In the genomic region with DNA sequence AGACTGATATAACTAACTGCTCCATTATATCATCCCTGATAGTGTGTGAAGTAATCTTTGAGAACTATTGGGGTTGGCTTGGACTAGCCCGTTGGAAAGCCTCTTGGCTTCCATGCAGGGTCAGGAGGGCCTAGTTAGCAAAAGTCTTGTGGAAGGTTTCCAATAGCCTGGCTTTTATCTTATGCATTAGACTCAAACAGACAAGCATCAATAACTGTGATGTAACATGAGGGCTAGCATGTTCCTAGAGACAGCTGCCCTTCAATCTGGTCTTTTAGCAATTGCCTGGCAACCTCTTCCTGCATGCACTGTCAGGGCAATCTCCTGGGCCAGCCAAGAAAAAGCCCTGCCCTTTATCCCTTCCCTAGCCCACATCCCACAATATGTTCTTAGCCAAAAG, we compare ENCODE assay signal across 17 cellular contexts. TPM values are rescaled to one million over a fixed set of nuclear protein-coding genes. Genes with fewer than 3 reads are reported as not detected.
DNase-seq lines count a peak whose midpoint lies in the region; ATAC-seq and TF ChIP-seq lines count a peak whose summit lies in the region.
"Had no signal": no experiment of that assay in that cellular context is flagged by ENCODE, and none has a peak within 500 bp of the region (broad histone marks: within the 10 kb centered on the region; RNA-seq: fewer than 3 reads in every experiment).

No MANE protein-coding gene starts in this region.

- intact Hi-C loops in Right ventricle myocardium inferior (cut with DNase I) (no loop called here), cardiac septum (cut with DNase I) (loop anchor here (10.0 kb wide), 1 partner anchor 149 kb away; no protein-coding TSS in a partner anchor), ascending aorta (cut with DNase I) (loop anchor here (2.0 to 10.0 kb wide), 3 partner anchors 17 to 929 kb away; no protein-coding TSS in a partner anchor), aorta (cut with DNase I) (loop anchor here in 1 of 2 donors (10.0 kb wide), 2 partner anchors 89 to 149 kb away; no protein-coding TSS in a partner anchor), lower leg skin (cut with DNase I; ENCODE audit: low total_unique reads) (no loop called here)

- H3K27me3 ChIP-seq in ascending aorta (no peaks in the 10 kb centered on the region), aorta (ENCODE audit: control insufficient read depth in 1 of 2, insufficient read depth in 2 of 2, low read length in 1 of 2) (no peaks in the 10 kb centered on the region)
- H3K27me3 ChIP-seq: adrenal gland, left lung had no signal

- H3K4me1 ChIP-seq in ascending aorta (peaks cover 8 to 31% of the 10 kb centered on the region in 2 donors), mesodermal cell (ENCODE audit: control insufficient read depth, insufficient read depth, low read length, poor library complexity, severe bottlenecking) (peaks cover 34% of the 10 kb centered on the region), aorta (ENCODE audit: control insufficient read depth in 1 of 2, insufficient read depth in 2 of 2, low read length in 2 of 2) (peaks cover 4 to 17% of the 10 kb centered on the region in 2 donors)

- TF ChIP-seq POLR2A in lower leg skin (IDR thresholded peaks at IDR 0.05) = no peak

- peak; percentile 35 for ATAC-seq in Right ventricle myocardium inferior
- ATAC-seq in aorta (ENCODE audit: low FRiP score) = peak; percentile 45
- ATAC-seq: K562; left lung; naive thymus-derived CD4-positive, alpha-beta T cell; T-cell; WTC11 had no signal

- peak overlapping the region; percentile 63 to 76 for H3K27ac ChIP-seq in ascending aorta
- peak overlapping the region; percentile 97 for H3K27ac ChIP-seq in mesodermal cell (ENCODE audit: low read depth, low read length, severe bottlenecking)
- peak overlapping the region; percentile 54 to 93 for H3K27ac ChIP-seq in aorta (ENCODE audit: low read depth in 1 of 2, low read length in 2 of 2)
- H3K27ac ChIP-seq: adrenal gland had no signal

- DNase-seq in Right ventricle myocardium inferior (ENCODE audit: missing footprints) (no peak), cardiac septum (ENCODE audit: low spot score) (no peak), ascending aorta (ENCODE audit: low spot score in 2 of 2) (no peak), aorta (no peak), CD1c-positive myeloid dendritic cell (ENCODE audit: extremely low spot score) (no peak), NCI-H2107 (lab: John Stamatoyannopoulos, UW) (no peak), lower leg skin (ENCODE audit: low spot score in 2 of 2) (no peak)
- DNase-seq: adrenal gland; effector memory CD4-positive, alpha-beta T cell; left lung; naive thymus-derived CD4-positive, alpha-beta T cell; NCI-H1105; stimulated activated naive CD4-positive, alpha-beta T cell; T-cell had no signal

- H3K36me3 ChIP-seq in ascending aorta = no peaks in the 10 kb centered on the region
- H3K36me3 ChIP-seq in mesodermal cell (ENCODE audit: control insufficient read depth, insufficient read depth, low read length) = no peaks in the 10 kb centered on the region
- H3K36me3 ChIP-seq in aorta (ENCODE audit: control insufficient read depth in 1 of 2, insufficient read depth in 2 of 2, low read length in 1 of 2) = no peaks in the 10 kb centered on the region
- H3K36me3 ChIP-seq: adrenal gland, left lung had no signal

- TF ChIP-seq CTCF in ascending aorta (IDR thresholded peaks at IDR 0.05) (no peak), lower leg skin (IDR thresholded peaks at IDR 0.05) (no peak)

- no peak overlapping the region for H3K4me3 ChIP-seq in ascending aorta
- H3K4me3 ChIP-seq in mesodermal cell (ENCODE audit: extremely low read depth, insufficient read depth, low read length, poor library complexity, severe bottlenecking) = no peak overlapping the region
- H3K4me3 ChIP-seq in aorta (ENCODE audit: low read length in 2 of 2) = no peak overlapping the region
- no peak overlapping the region for H3K4me3 ChIP-seq in lower leg skin (ENCODE audit: low read depth, poor library complexity, severe bottlenecking)
- H3K4me3 ChIP-seq: adrenal gland, K562, left lung had no signal

- WGBS in mesodermal cell (ENCODE audit: insufficient coverage in 2 of 2), 2 experiments = no CpG with 5 or more reads among the region's 1 CpG
- WGBS in aorta, 2 donors = 3 to 12% methylated on average over 1 of the region's 1 CpG
- WGBS in lower leg skin, 2 donors = 17 to 30% methylated on average over 1 of the region's 1 CpG

- H3K9me3 ChIP-seq in ascending aorta (no peaks in the 10 kb centered on the region), mesodermal cell (ENCODE audit: control insufficient read depth, low read length) (no peaks in the 10 kb centered on the region), aorta (ENCODE audit: control insufficient read depth, low read length) (no peaks in the 10 kb centered on the region)
- H3K9me3 ChIP-seq: adrenal gland, left lung had no signal

RNA-seq across cellular contexts. Expression of gene SLC8A1, which starts 18.2 kb away (rescaled TPM):
- total RNA-seq in Right ventricle myocardium inferior = 999 TPM
- 906 TPM for total RNA-seq in cardiac septum
- total RNA-seq in ascending aorta = 5.6 TPM
- polyA plus RNA-seq in mesodermal cell (2013, experiment 1 of 2) = 2.1 TPM
- 2.9 TPM for polyA plus RNA-seq in mesodermal cell (2013, experiment 2 of 2)
- 10 to 100 TPM; 30.5 to 35.9 TPM for total RNA-seq in aorta
- polyA plus RNA-seq in aorta = under 1 TPM; 0.38 to 0.97 TPM
- total RNA-seq in lower leg skin = 10 to 100 TPM in 3 of 4 donors, 1 to 10 TPM in 1; 7.5 to 21.2 (median 13.0) TPM
- total RNA-seq: K562 had no signal
- polyA plus RNA-seq: K562; naive thymus-derived CD4-positive, alpha-beta T cell had no signal

Comparison
In these comparisons a context has a peak if more than half of its experiments do, and no peak if none do; other contexts are left out.
1. intact Hi-C loops: an anchor here in cardiac septum (10.0 kb wide) and ascending aorta (2.0 to 10.0 kb wide); none called in Right ventricle myocardium inferior and lower leg skin.
2. RNA of gene SLC8A1, which starts 18.2 kb away (total RNA-seq): 999 TPM in Right ventricle myocardium inferior (single experiment) and 906 TPM in cardiac septum (single experiment); 30.5 to 35.9 TPM in aorta, 7.5 to 21.2 TPM in lower leg skin and 5.6 TPM in ascending aorta (single experiment); every median in the first group is over 10 times any median in the second.
3. Peak in every context shown above with its lines, with median percentiles within 50 percentile points of each other: H3K27ac ChIP-seq.